Comparison of ENCODE assay signal across 19 cellular contexts in genomic region chr6:166744654-166745134, GRCh38.
DNase-seq lines count a peak whose midpoint lies in the region; ATAC-seq, FAIRE-seq and TF ChIP-seq lines count a peak whose summit lies in the region.
"Had no signal": no experiment of that assay in that cellular context is flagged by ENCODE, and none has a peak within 500 bp of the region (broad histone marks: within the 10 kb centered on the region; RNA-seq: fewer than 3 reads in every experiment).

No MANE protein-coding gene starts in this region.

- H3K36me3 ChIP-seq in HepG2 (replicated peaks in 1 of 2; ENCODE audit: control insufficient read depth in 1 of 2, insufficient read depth in 2 of 2, low read length in 2 of 2) (no peaks in the 10 kb centered on the region), right lobe of liver (no peaks in the 10 kb centered on the region), K562 (ENCODE audit: control insufficient read depth, insufficient read depth, low read length) (no peaks in the 10 kb centered on the region), small intestine (ENCODE audit: control insufficient read depth in 2 of 2, insufficient read depth in 2 of 2, low read length in 2 of 2) (no peaks in the 10 kb centered on the region)

- WGBS in HepG2 (ENCODE audit: low lambda C conversion rate) = 44% methylated on average over 5 of the region's 10 CpGs
- 60% methylated on average over 1 of the region's 10 CpGs for WGBS in right lobe of liver (ENCODE audit: insufficient coverage, low coverage, low lambda C conversion rate, missing lambda C conversion rate)
- WGBS in K562 (ENCODE audit: insufficient coverage, low coverage, missing lambda C conversion rate) = 14% methylated on average over 10 of the region's 10 CpGs
- WGBS in small intestine, 3 donors = 94 to 96% (median 95%) methylated on average over 10 of the region's 10 CpGs

- intact Hi-C loops in HepG2 (cut with micrococcal nuclease; ENCODE audit: unreplicated experiment) = no loop called here
- intact Hi-C loops in right lobe of liver (cut with DNase I) = no loop called here
- intact Hi-C loops in K562 (cut with micrococcal nuclease) = no loop called here

- CTCF ChIA-PET in HepG2 (lab: Yijun Ruan, JAX; ENCODE audit: low intra/inter-chr PET ratio, low total read pairs) (no interaction called here), K562 (lab: Yijun Ruan, JAX; ENCODE audit: low intra/inter-chr PET ratio) (no interaction called here)

- FAIRE-seq in HepG2 (lab: Jason Lieb, UNC) (no peak), K562 (lab: Jason Lieb, UNC) (no peak), small intestine (lab: Jason Lieb, UNC) (no peak)
- FAIRE-seq: HTR-8/SVneo had no signal

- H3K9me3 ChIP-seq in HepG2 (ENCODE audit: low read length) (no peaks in the 10 kb centered on the region), right lobe of liver (no peaks in the 10 kb centered on the region), K562 (replicated peaks; ENCODE audit: control insufficient read depth, insufficient read depth, low read depth, low read length) (no peaks in the 10 kb centered on the region), small intestine (ENCODE audit: control insufficient read depth, low read depth) (no peaks in the 10 kb centered on the region)

- H3K9me1 ChIP-seq in K562 (ENCODE audit: control insufficient read depth, insufficient read depth, low read length) = peaks cover 4% of the 10 kb centered on the region

- H3K4me1 ChIP-seq in HepG2 (ENCODE audit: insufficient read depth, low read length) (no peaks in the 10 kb centered on the region), right lobe of liver (no peaks in the 10 kb centered on the region), K562 (replicated peaks in 1 of 2; ENCODE audit: control insufficient read depth in 2 of 2, insufficient read depth in 2 of 2, low read length in 2 of 2) (no peaks in the 10 kb centered on the region; a peak in 1 of 5 replicates), foreskin keratinocyte (peaks cover 6% of the 10 kb centered on the region), small intestine (ENCODE audit: control insufficient read depth in 2 of 2, insufficient read depth in 1 of 2, low read depth in 1 of 2, low read length in 1 of 2) (no peaks in the 10 kb centered on the region)

- no peak; the same call in 1 of the 2 replicates for TF ChIP-seq CTCF in HepG2 (CRISPR knock-in tag; IDR thresholded peaks at IDR 0.05)
- no peak for TF ChIP-seq CTCF in right lobe of liver (IDR thresholded peaks at IDR 0.05)
- TF ChIP-seq CTCF in K562 (IDR thresholded peaks at IDR 0.05 in 2 of 3, conservative IDR thresholded peaks at IDR 0.05 in 1 of 3; ENCODE audit: insufficient read depth in 2 of 3, low read depth in 1 of 3, low read length in 3 of 3) = peak in 1 of 3 experiments; percentile 24; a peak in 1 of 6 replicates
- TF ChIP-seq CTCF in foreskin keratinocyte (conservative IDR thresholded peaks at IDR 0.05) = no peak

- H3K4me3 ChIP-seq in HepG2 (replicated peaks in 1 of 3; ENCODE audit: insufficient read depth in 1 of 3, low read depth in 2 of 3, low read length in 3 of 3) (no peak overlapping the region), right lobe of liver (no peak overlapping the region), K562 (no peak overlapping the region), small intestine (ENCODE audit: low read depth in 1 of 2, low read length in 2 of 2) (no peak overlapping the region)

- DNase-seq in HepG2 (ENCODE audit: low spot score) = no peak
- DNase-seq in right lobe of liver = no peak
- no peak for DNase-seq in K562 (ENCODE audit: extremely low read depth in 1 of 4, low spot score in 3 of 4)
- peak; percentile 44 for DNase-seq in islet precursor cell
- DNase-seq in NCI-H1694 treated with DMSO at 0.1 percent for 48 hours (lab: John Stamatoyannopoulos, UW) = no peak
- DNase-seq in dermis blood vessel endothelial cell = no peak
- no peak for DNase-seq in foreskin keratinocyte
- no peak for DNase-seq in small intestine
- DNase-seq: MV-4-11, NCI-H1436, NCI-H2029 treated with DMSO at 0.1 percent for 48 hours, NCI-H2171 treated with DMSO at 0.1 percent for 48 hours, NCI-H748 treated with DMSO at 0.1 percent for 48 hours, RPMI8226, SIG-M5 had no signal

- TF ChIP-seq POLR2A in HepG2 (IDR thresholded peaks at IDR 0.05; ENCODE audit: insufficient read depth in 1 of 2, low read depth in 2 of 2, low read length in 2 of 2) (no peak), right lobe of liver (IDR thresholded peaks at IDR 0.05) (no peak), K562 (conservative IDR thresholded peaks at IDR 0.05) (no peak)

- H4K20me1 ChIP-seq in HepG2 (ENCODE audit: insufficient read depth, low read length) (no peaks in the 10 kb centered on the region), K562 (replicated peaks; ENCODE audit: control insufficient read depth, insufficient read depth, low read length) (peaks cover 14% of the 10 kb centered on the region)

- ATAC-seq in HepG2 (no peak), right lobe of liver (no peak), K562 (peak; percentile 58), foreskin keratinocyte (no peak)
- ATAC-seq: CD8-positive, alpha-beta T cell; HCT116 had no signal

- H3K79me2 ChIP-seq in HepG2 (ENCODE audit: insufficient read depth, low read length) (no peaks in the 10 kb centered on the region), K562 (ENCODE audit: control insufficient read depth, insufficient read depth, low read length) (no peaks in the 10 kb centered on the region)

- no peak overlapping the region for H3K4me2 ChIP-seq in HepG2 (ENCODE audit: low read depth, low read length)
- H3K4me2 ChIP-seq in K562 (ENCODE audit: insufficient read depth, low read length) = no peak overlapping the region

- H3K27me3 ChIP-seq in HepG2 (ENCODE audit: control insufficient read depth in 1 of 2, insufficient read depth in 2 of 2, low read length in 2 of 2) (peaks cover 2 to 59% of the 10 kb centered on the region in 2 experiments; a peak in 4 of 5 replicates), right lobe of liver (no peaks in the 10 kb centered on the region), K562 (ENCODE audit: control insufficient read depth in 2 of 2, insufficient read depth in 2 of 2, low read length in 2 of 2) (peaks cover 36 to 70% of the 10 kb centered on the region in 2 experiments), foreskin keratinocyte (no peaks in the 10 kb centered on the region), small intestine (ENCODE audit: control insufficient read depth in 2 of 2, insufficient read depth in 2 of 2, low read length in 2 of 2) (no peaks in the 10 kb centered on the region)

- H3K27ac ChIP-seq in HepG2 (ENCODE audit: extremely low read length, insufficient read depth, low read length) = no peak overlapping the region
- no peak overlapping the region for H3K27ac ChIP-seq in right lobe of liver
- H3K27ac ChIP-seq in K562 (ENCODE audit: extremely low read depth, low read depth, low read length) = no peak overlapping the region
- no peak overlapping the region for H3K27ac ChIP-seq in foreskin keratinocyte
- H3K27ac ChIP-seq in small intestine (ENCODE audit: low read depth in 1 of 2, low read length in 1 of 2) = no peak overlapping the region
- H3K27ac ChIP-seq: HL-60 had no signal

- TF ChIP-seq EP300 in HepG2 (IDR thresholded peaks at IDR 0.05; ENCODE audit: low read depth in 2 of 2, low read length in 2 of 2) = no peak
- no peak for TF ChIP-seq EP300 in HepG2 (CRISPR knock-in tag; IDR thresholded peaks at IDR 0.05; ENCODE audit: borderline replicate concordance)
- no peak for TF ChIP-seq EP300 in K562 (IDR thresholded peaks at IDR 0.05; ENCODE audit: low read length)

- BruUV-seq in HepG2 (replicated peaks; lab: Mats Ljungman, UMichigan) = no TSS peak
- BruUV-seq in K562 (replicated peaks; lab: Mats Ljungman, UMichigan) = no TSS peak

- no peak for TF ChIP-seq RAD21 in HepG2 (CRISPR knock-in tag; IDR thresholded peaks at IDR 0.05)
- no peak for TF ChIP-seq RAD21 in K562 (CRISPR knock-in tag; conservative IDR thresholded peaks at IDR 0.05 in 1 of 2, IDR thresholded peaks at IDR 0.05 in 1 of 2)

- H3K9ac ChIP-seq in HepG2 (ENCODE audit: insufficient read depth, low read depth, low read length) (no peak overlapping the region), K562 (ENCODE audit: insufficient read depth in 1 of 2, low read depth in 2 of 2, low read length in 2 of 2) (no peak overlapping the region)

- in situ Hi-C loops in HepG2 (cut with HindIII; ENCODE audit: extremely low pct_ligation_motif_present, low pct_unique_long_range_greater_than_20kb) = no loop called here
- in situ Hi-C loops in K562 (cut with MboI) = loop anchor here (10.0 kb wide), 1 partner anchor 1890 kb away; no protein-coding TSS in a partner anchor

- H2AFZ ChIP-seq in HepG2 (ENCODE audit: low read length) = no peak overlapping the region
- no peak overlapping the region for H2AFZ ChIP-seq in K562 (ENCODE audit: low read depth, low read length)

- POLR2A ChIA-PET in HepG2 (lab: Yijun Ruan, JAX) (no interaction called here), K562 (lab: Yijun Ruan, JAX) (no interaction called here)

TF ChIP-seq in K562, 482 proteins besides CTCF, POLR2A, EP300 and RAD21:
- TF ChIP-seq ZNF518B (CRISPR knock-in tag; IDR thresholded peaks at IDR 0.05) (no peak), ZNF263 (CRISPR knock-in tag; IDR thresholded peaks at IDR 0.05; ENCODE audit: borderline replicate concordance) (0 out of 2 replicates have a peak, but pooled peaks have one; percentile 27)
TF ChIP-seq in K562: peak in this region for 1.

Comparison
In these comparisons a context has a peak if more than half of its experiments do, and no peak if none do; other contexts are left out.
1. Of the 241 proteins assayed by ChIP-seq in both HepG2 and K562: peak only in HepG2: PHF8 and ZBTB33; only in K562: ZNF263; in both: none; in neither: 237; mixed calls (peak in some experiments, not most) for 1.